1 cellular context compared by ENCODE assay signal in genomic region chr15:41945221-41945620, GRCh38.
TF ChIP-seq lines count a peak whose summit lies in the region.

No MANE protein-coding gene starts in this region.

TF ChIP-seq in SK-N-SH treated with all-trans-retinoic acid at 6 μM for 48 hours, 23 proteins besides CTCF, POLR2A, EP300 and RAD21 (continued from another document):
- TF ChIP-seq ZNF70 (CRISPR knock-in tag; IDR thresholded peaks at IDR 0.05) (no peak), ZNF8 (CRISPR knock-in tag; IDR thresholded peaks at IDR 0.05) (no peak), BACH2 (CRISPR knock-in tag; IDR thresholded peaks at IDR 0.05; ENCODE audit: borderline replicate concordance) (no peak), ESRRG (CRISPR knock-in tag; IDR thresholded peaks at IDR 0.05) (no peak), GLIS3 (CRISPR knock-in tag; IDR thresholded peaks at IDR 0.05) (no peak), CSDC2 (CRISPR knock-in tag; IDR thresholded peaks at IDR 0.05) (no peak), ZC3H10 (CRISPR knock-in tag; IDR thresholded peaks at IDR 0.05) (no peak), ZNF565 (CRISPR knock-in tag; conservative IDR thresholded peaks at IDR 0.05; ENCODE audit: low read depth) (no peak), ISL1 (CRISPR knock-in tag; IDR thresholded peaks at IDR 0.05) (no peak), CREB5 (CRISPR knock-in tag; IDR thresholded peaks at IDR 0.05; ENCODE audit: low read depth) (no peak), SNAI2 (CRISPR knock-in tag; IDR thresholded peaks at IDR 0.05) (no peak)
